Comparison of ENCODE assay signal across 17 cellular contexts in the genomic region with DNA sequence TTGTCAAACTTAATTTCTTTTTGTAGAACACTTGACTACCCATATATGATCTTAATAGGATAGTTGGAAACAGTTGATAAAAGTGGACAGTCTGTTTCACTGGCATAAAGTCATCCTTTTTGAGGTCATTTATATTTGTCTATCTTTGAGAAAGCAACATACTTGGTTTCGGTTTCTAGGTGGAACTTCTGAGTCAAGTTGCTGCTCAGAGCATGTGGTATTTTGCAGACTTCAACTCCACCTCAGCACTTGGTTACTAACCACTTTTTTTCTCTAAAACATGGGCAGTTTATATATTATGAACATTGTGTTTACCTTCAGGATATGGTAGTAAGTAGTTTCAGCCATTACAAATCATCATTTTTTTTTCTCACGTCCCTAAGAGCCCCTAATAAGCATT.
DNase-seq lines count a peak whose midpoint lies in the region; ATAC-seq, FAIRE-seq and TF ChIP-seq lines count a peak whose summit lies in the region.
"Had no signal": no experiment of that assay in that cellular context is flagged by ENCODE, and none has a peak within 500 bp of the region (broad histone marks: within the 10 kb centered on the region; RNA-seq: fewer than 3 reads in every experiment).

No MANE protein-coding gene starts in this region.

- H3K27ac Mint-ChIP-seq in activated CD8-positive, alpha-beta T cell treated with anti-CD3 and anti-CD28 coated beads, Interleukin-2, amount 10 ng/mL, durations not matched to agents 7 days and 5 days = no peak overlapping the region
- H3K27ac Mint-ChIP-seq: mesothelial cell of epicardium, T-cell had no signal

- DNase-seq in RCC 7860 (ENCODE audit: low spot score) (peak; percentile 12), NK-92 (lab: John Stamatoyannopoulos, UW; ENCODE audit: unreplicated experiment) (no peak), hypothalamus (lab: John Stamatoyannopoulos, UW) (no peak), foreskin fibroblast (no peak)
- no peak for DNase-seq in activated CD8-positive, alpha-beta T cell treated with anti-CD3 and anti-CD28 coated beads, Interleukin-2, amount 10 ng/mL, durations not matched to agents 7 days and 5 days
- DNase-seq: effector CD4-positive, alpha-beta T cell; foreskin melanocyte; Kasumi-1; NCI-H2171; ovary; PC-9; T-cell had no signal

- no peaks in the 10 kb centered on the region for H3K27me3 Mint-ChIP-seq in activated CD8-positive, alpha-beta T cell treated with anti-CD3 and anti-CD28 coated beads, Interleukin-2, amount 10 ng/mL, durations not matched to agents 7 days and 5 days (ENCODE audit: low read depth)
- H3K27me3 Mint-ChIP-seq: T-cell had no signal

- ATAC-seq in GM18498 (IDR thresholded peaks at IDR 0.05; ENCODE audit: unreplicated experiment) = peak; percentile 75
- ATAC-seq in GM21576 (IDR thresholded peaks at IDR 0.05; ENCODE audit: unreplicated experiment) = peak; percentile 62
- ATAC-seq in HG03095 (IDR thresholded peaks at IDR 0.05; ENCODE audit: unreplicated experiment) = peak; percentile 72
- ATAC-seq in activated CD8-positive, alpha-beta T cell treated with anti-CD3 and anti-CD28 coated beads, Interleukin-2, amount 10 ng/mL, durations not matched to agents 7 days and 5 days = no peak
- ATAC-seq: T-cell had no signal

- H3K9me3 Mint-ChIP-seq in activated CD8-positive, alpha-beta T cell treated with anti-CD3 and anti-CD28 coated beads, Interleukin-2, amount 10 ng/mL, durations not matched to agents 7 days and 5 days (ENCODE audit: insufficient read depth) = no peaks in the 10 kb centered on the region

- no peaks in the 10 kb centered on the region for H3K4me1 Mint-ChIP-seq in activated CD8-positive, alpha-beta T cell treated with anti-CD3 and anti-CD28 coated beads, Interleukin-2, amount 10 ng/mL, durations not matched to agents 7 days and 5 days (ENCODE audit: low read depth)
- H3K4me1 Mint-ChIP-seq: T-cell had no signal

- FAIRE-seq in RCC 7860 (lab: Jason Lieb, UNC) = no peak
- FAIRE-seq: islet of Langerhans had no signal

- POLR2A ChIA-PET in activated CD8-positive, alpha-beta T cell treated with anti-CD3 and anti-CD28 coated beads, Interleukin-2, amount 10 ng/mL, durations not matched to agents 7 days and 5 days (lab: Charles Lee) = no interaction called here

- H3K4me3 Mint-ChIP-seq in activated CD8-positive, alpha-beta T cell treated with anti-CD3 and anti-CD28 coated beads, Interleukin-2, amount 10 ng/mL, durations not matched to agents 7 days and 5 days = no peak overlapping the region
- H3K4me3 Mint-ChIP-seq: mesothelial cell of epicardium, T-cell had no signal

- TF ChIP-seq CTCF in foreskin fibroblast (IDR thresholded peaks at IDR 0.05; ENCODE audit: low read depth, low read length) = no peak

- H3K36me3 Mint-ChIP-seq in activated CD8-positive, alpha-beta T cell treated with anti-CD3 and anti-CD28 coated beads, Interleukin-2, amount 10 ng/mL, durations not matched to agents 7 days and 5 days (ENCODE audit: low read depth) = no peaks in the 10 kb centered on the region
- H3K36me3 Mint-ChIP-seq: mesothelial cell of epicardium, T-cell had no signal

- CTCF ChIA-PET in activated CD8-positive, alpha-beta T cell treated with anti-CD3 and anti-CD28 coated beads, Interleukin-2, amount 10 ng/mL, durations not matched to agents 7 days and 5 days (lab: Charles Lee) = no interaction called here

- H3K4me3 ChIP-seq in foreskin fibroblast (ENCODE audit: low read depth in 1 of 2, low read length in 2 of 2) = no peak overlapping the region
- H3K4me3 ChIP-seq: ovary, PC-9 had no signal
